ENCODE assay signal across 1 cellular context in genomic region chr19:2328401-2329161, GRCh38.
A peak's percentile ranks its signal among the peaks of the same experiment; 100 is the strongest.
TF ChIP-seq lines count a peak whose summit lies in the region.

Gene LSM7 (minus strand): TSS chr19:2328586. CDS start chr19:2328566, 20 bp downstream.
Gene SPPL2B (plus strand): TSS chr19:2328684. CDS start chr19:2328710, 26 bp downstream.

TF ChIP-seq in HepG2, 621 proteins besides CTCF, POLR2A, EP300 and RAD21 (continued from another document and continues in another):
- TF ChIP-seq PRDM4 (CRISPR knock-in tag; IDR thresholded peaks at IDR 0.05; ENCODE audit: borderline replicate concordance) (no peak), TOPORS (CRISPR knock-in tag; IDR thresholded peaks at IDR 0.05) (no peak), ZNF503 (CRISPR knock-in tag; IDR thresholded peaks at IDR 0.05) (no peak), KLF6 (CRISPR knock-in tag; IDR thresholded peaks at IDR 0.05) (peak; percentile 46; the same call in 1 of the 2 replicates), HMGXB4 (CRISPR knock-in tag; IDR thresholded peaks at IDR 0.05; ENCODE audit: borderline replicate concordance in 1 of 2, low read depth in 1 of 2) (peak in 1 of 2 experiments; percentile 61; a peak in 1 of 4 replicates), HNRNPL (IDR thresholded peaks at IDR 0.05; ENCODE audit: low read depth, low read length) (no peak), MIXL1 (CRISPR knock-in tag; IDR thresholded peaks at IDR 0.05) (no peak), ATRX (CRISPR knock-in tag; IDR thresholded peaks at IDR 0.05; ENCODE audit: borderline replicate concordance) (no peak), PAF1 (CRISPR knock-in tag; IDR thresholded peaks at IDR 0.05) (no peak), ZFP37 (CRISPR knock-in tag; IDR thresholded peaks at IDR 0.05; ENCODE audit: borderline replicate concordance) (no peak), ZNF335 (CRISPR knock-in tag; IDR thresholded peaks at IDR 0.05) (no peak), ZNF550 (CRISPR knock-in tag; IDR thresholded peaks at IDR 0.05; ENCODE audit: borderline replicate concordance) (no peak), HNF1B (CRISPR knock-in tag; IDR thresholded peaks at IDR 0.05) (peak; percentile 57; the same call in 1 of the 2 replicates), HDAC2 (CRISPR knock-in tag; IDR thresholded peaks at IDR 0.05) (peak; percentile 52; the same call in 1 of the 2 replicates), PPARG (CRISPR knock-in tag; conservative IDR thresholded peaks at IDR 0.05) (peak; percentile 34; the same call in 1 of the 2 replicates), ZNF589 (CRISPR knock-in tag; conservative IDR thresholded peaks at IDR 0.05) (no peak), PATZ1 (CRISPR knock-in tag; IDR thresholded peaks at IDR 0.05) (peak; percentile 20; the same call in 1 of the 2 replicates), CEBPZ (IDR thresholded peaks at IDR 0.05; ENCODE audit: low read length) (no peak), TFDP1 (CRISPR knock-in tag; IDR thresholded peaks at IDR 0.05; ENCODE audit: borderline replicate concordance) (peak; percentile 36; the same call in 1 of the 2 replicates), ESRRA (CRISPR knock-in tag; IDR thresholded peaks at IDR 0.05; ENCODE audit: low read depth) (peak; percentile 32; the same call in 1 of the 2 replicates), E2F1 (CRISPR knock-in tag; IDR thresholded peaks at IDR 0.05) (0 out of 2 replicates have a peak, but pooled peaks have one; percentile 62), ZNF543 (CRISPR knock-in tag; IDR thresholded peaks at IDR 0.05) (no peak), ZNF264 (CRISPR knock-in tag; IDR thresholded peaks at IDR 0.05) (no peak; the same call in 1 of the 2 replicates), PTBP1 (IDR thresholded peaks at IDR 0.05; ENCODE audit: low read depth, low read length, poor library complexity, severe bottlenecking) (no peak), FOXA3 (CRISPR knock-in tag; IDR thresholded peaks at IDR 0.05) (0 out of 2 replicates have a peak, but pooled peaks have one; percentile 22), PHF20 (CRISPR knock-in tag; IDR thresholded peaks at IDR 0.05) (peak; percentile 86), ZNF879 (CRISPR knock-in tag; IDR thresholded peaks at IDR 0.05) (no peak), ZNF30 (CRISPR knock-in tag; IDR thresholded peaks at IDR 0.05) (no peak), ZBTB14 (CRISPR knock-in tag; IDR thresholded peaks at IDR 0.05) (peak; percentile 27; the same call in 1 of the 2 replicates), BORCS8-MEF2B (CRISPR knock-in tag; IDR thresholded peaks at IDR 0.05) (no peak; the same call in 1 of the 2 replicates), ZBTB2 (CRISPR knock-in tag; IDR thresholded peaks at IDR 0.05; ENCODE audit: low read depth) (peak; percentile 22; the same call in 1 of the 2 replicates), BCL6 (CRISPR knock-in tag; IDR thresholded peaks at IDR 0.05) (no peak), ZNF124 (CRISPR knock-in tag; IDR thresholded peaks at IDR 0.05) (no peak), ZNF891 (CRISPR knock-in tag; IDR thresholded peaks at IDR 0.05) (no peak), CEBPG (CRISPR knock-in tag; IDR thresholded peaks at IDR 0.05) (peak; percentile 36; the same call in 1 of the 2 replicates), ZFP36L1 (CRISPR knock-in tag; IDR thresholded peaks at IDR 0.05) (no peak), NKX3-1 (CRISPR knock-in tag; IDR thresholded peaks at IDR 0.05) (no peak), ZNF143 (CRISPR knock-in tag; IDR thresholded peaks at IDR 0.05) (peak; percentile 83), ZNF614 (CRISPR knock-in tag; IDR thresholded peaks at IDR 0.05; ENCODE audit: borderline replicate concordance) (no peak; the same call in 1 of the 2 replicates), ZNF784 (CRISPR knock-in tag; IDR thresholded peaks at IDR 0.05; ENCODE audit: borderline replicate concordance) (no peak), NR2F2 (IDR thresholded peaks at IDR 0.05; ENCODE audit: borderline replicate concordance, low read depth) (peak; percentile 44; the same call in 1 of the 2 replicates)
